In the genomic region with DNA sequence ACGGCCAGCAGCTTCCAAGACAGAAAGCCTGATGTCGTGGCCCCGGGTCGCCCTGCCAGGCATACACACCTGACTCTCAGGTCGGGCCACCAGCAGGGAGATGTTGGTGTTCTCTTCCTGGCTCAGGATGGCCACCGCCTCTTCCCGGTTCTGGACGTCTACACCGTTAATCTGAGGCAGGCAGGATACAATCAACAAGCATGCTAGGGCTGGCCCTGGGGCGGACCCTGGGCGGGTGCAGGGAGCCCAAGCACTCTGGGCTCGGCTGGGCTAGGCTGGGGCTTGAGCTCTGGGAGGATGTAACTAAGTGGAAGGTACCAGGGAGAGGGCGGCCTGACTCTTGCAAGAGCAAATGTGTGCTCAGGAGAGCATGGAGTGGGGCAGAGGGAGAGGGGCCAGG, we compare ENCODE assay signal across 25 cellular contexts. TPM values are rescaled to one million over a fixed set of nuclear protein-coding genes. Genes with fewer than 3 reads are reported as not detected.
"Had no signal": no experiment of that assay in that cellular context is flagged by ENCODE, and none has a peak within 500 bp of the region (broad histone marks: within the 10 kb centered on the region; RNA-seq: fewer than 3 reads in every experiment).

No MANE protein-coding gene starts in this region.

- DNase-seq: naive thymus-derived CD8-positive, alpha-beta T cell; nephron progenitor cell; occipital lobe; ovary; right lobe of liver; sigmoid colon; small intestine; stimulated activated CD4-positive, alpha-beta T cell treated with anti-CD3 and anti-CD28 coated beads, Interleukin-15, amount 100 ng/mL, for 24 hours; stimulated activated CD4-positive, alpha-beta T cell treated with anti-CD3 and anti-CD28 coated beads, Interleukin-2, amount 100 ng/mL, for 24 hours; stimulated activated CD4-positive, alpha-beta T cell treated with anti-CD3 and anti-CD28 coated beads, Interleukin-2, amount 100 ng/mL, for 48 hours; stimulated activated CD4-positive, alpha-beta T cell treated with anti-CD3 and anti-CD28 coated beads, Interleukin-4, amount 100 ng/mL, for 24 hours; stimulated activated naive B cell treated with anti-CD40 and anti-IgM and Interleukin-4, amounts not matched to agents 10 μg/mL and 1 μg/mL and 100 μg/mL, for 72 hours; stimulated activated naive CD4-positive, alpha-beta T cell treated with Interleukin-2 at 50 U/mL for 16 hours; stomach; thyroid gland; upper lobe of right lung; uterus had no signal

- ATAC-seq: naive thymus-derived CD8-positive, alpha-beta T cell; natural killer cell treated with Interleukin-12 subunit alpha and Interleukin-12 subunit beta and Interleukin-15 and Interleukin-18, amount 100 ng/mL, for 72 hours; psoas muscle; right cardiac atrium; right lobe of liver; stimulated activated effector memory CD8-positive, alpha-beta T cell treated with anti-CD3 and anti-CD28 coated beads, Interleukin-12 subunit alpha, Interleukin-12 subunit beta, amount 100 ng/mL, for 72 hours; stimulated activated naive B cell treated with anti-CD40 and anti-IgM and Interleukin-4, amounts not matched to agents 10 μg/mL and 1 μg/mL and 100 μg/mL, for 72 hours; upper lobe of right lung had no signal

- H3K27ac ChIP-seq: ovary, parathyroid adenoma, psoas muscle, right lobe of liver, sigmoid colon, stomach, thoracic aorta, thyroid gland, tibial nerve, upper lobe of right lung, uterus had no signal

- H3K4me3 ChIP-seq: ovary, psoas muscle, right lobe of liver, sigmoid colon, stomach, thoracic aorta, thyroid gland, tibial nerve, upper lobe of right lung, uterus had no signal

RNA-seq across cellular contexts. Expression of a gene that starts 24.6 kb away (rescaled TPM):
- total RNA-seq: naive thymus-derived CD8-positive, alpha-beta T cell; natural killer cell treated with Interleukin-12 subunit alpha and Interleukin-12 subunit beta and Interleukin-15 and Interleukin-18, amount 100 ng/mL, for 72 hours; progenitor cell of endocrine pancreas; right lobe of liver; upper lobe of right lung had no signal
